ENCODE assay signal across 1 cellular context in the genomic region with DNA sequence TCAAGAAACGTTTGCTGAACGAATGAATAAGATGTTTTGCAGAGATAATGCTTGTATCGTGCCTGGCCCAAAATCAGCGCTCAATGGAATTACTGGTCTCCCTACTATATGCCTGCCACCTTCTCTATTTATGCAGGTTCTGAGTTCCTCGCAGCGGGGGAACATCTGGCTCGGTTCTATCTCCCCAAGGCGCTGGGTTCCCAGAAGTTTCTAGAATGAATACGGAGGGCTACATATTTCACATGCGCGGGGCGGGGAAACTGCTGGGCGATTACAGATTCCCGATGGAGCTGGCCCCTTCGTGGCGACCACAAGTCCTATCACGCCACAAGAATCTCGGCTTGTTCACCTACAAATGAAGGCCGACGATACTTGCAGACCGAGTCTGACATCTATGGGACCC.
TF ChIP-seq lines count a peak whose summit lies in the region.

No MANE protein-coding gene starts in this region.

TF ChIP-seq in GM23338, 12 proteins besides CTCF, POLR2A, EP300 and RAD21:
- TF ChIP-seq ZNF462 (CRISPR knock-in tag; IDR thresholded peaks at IDR 0.05) (no peak), NANOG (IDR thresholded peaks at IDR 0.05; ENCODE audit: borderline replicate concordance) (no peak), ZNF114 (CRISPR knock-in tag; IDR thresholded peaks at IDR 0.05) (no peak), EZH2phosphoT487 (IDR thresholded peaks at IDR 0.05; ENCODE audit: unreplicated experiment) (no peak), CREB1 (CRISPR knock-in tag; IDR thresholded peaks at IDR 0.05; ENCODE audit: low read depth) (no peak), JUNB (IDR thresholded peaks at IDR 0.05; ENCODE audit: unreplicated experiment) (no peak), ZNF331 (CRISPR knock-in tag; IDR thresholded peaks at IDR 0.05; ENCODE audit: low read depth) (no peak), EZH2 (IDR thresholded peaks at IDR 0.05; ENCODE audit: low read depth, unreplicated experiment) (no peak), ETS1 (IDR thresholded peaks at IDR 0.05) (no peak), POLR2AphosphoS5 (IDR thresholded peaks at IDR 0.05; ENCODE audit: low read depth) (no peak), STAT1 (IDR thresholded peaks at IDR 0.05; ENCODE audit: unreplicated experiment) (no peak)
- TF ChIP-seq, protein P1, sequence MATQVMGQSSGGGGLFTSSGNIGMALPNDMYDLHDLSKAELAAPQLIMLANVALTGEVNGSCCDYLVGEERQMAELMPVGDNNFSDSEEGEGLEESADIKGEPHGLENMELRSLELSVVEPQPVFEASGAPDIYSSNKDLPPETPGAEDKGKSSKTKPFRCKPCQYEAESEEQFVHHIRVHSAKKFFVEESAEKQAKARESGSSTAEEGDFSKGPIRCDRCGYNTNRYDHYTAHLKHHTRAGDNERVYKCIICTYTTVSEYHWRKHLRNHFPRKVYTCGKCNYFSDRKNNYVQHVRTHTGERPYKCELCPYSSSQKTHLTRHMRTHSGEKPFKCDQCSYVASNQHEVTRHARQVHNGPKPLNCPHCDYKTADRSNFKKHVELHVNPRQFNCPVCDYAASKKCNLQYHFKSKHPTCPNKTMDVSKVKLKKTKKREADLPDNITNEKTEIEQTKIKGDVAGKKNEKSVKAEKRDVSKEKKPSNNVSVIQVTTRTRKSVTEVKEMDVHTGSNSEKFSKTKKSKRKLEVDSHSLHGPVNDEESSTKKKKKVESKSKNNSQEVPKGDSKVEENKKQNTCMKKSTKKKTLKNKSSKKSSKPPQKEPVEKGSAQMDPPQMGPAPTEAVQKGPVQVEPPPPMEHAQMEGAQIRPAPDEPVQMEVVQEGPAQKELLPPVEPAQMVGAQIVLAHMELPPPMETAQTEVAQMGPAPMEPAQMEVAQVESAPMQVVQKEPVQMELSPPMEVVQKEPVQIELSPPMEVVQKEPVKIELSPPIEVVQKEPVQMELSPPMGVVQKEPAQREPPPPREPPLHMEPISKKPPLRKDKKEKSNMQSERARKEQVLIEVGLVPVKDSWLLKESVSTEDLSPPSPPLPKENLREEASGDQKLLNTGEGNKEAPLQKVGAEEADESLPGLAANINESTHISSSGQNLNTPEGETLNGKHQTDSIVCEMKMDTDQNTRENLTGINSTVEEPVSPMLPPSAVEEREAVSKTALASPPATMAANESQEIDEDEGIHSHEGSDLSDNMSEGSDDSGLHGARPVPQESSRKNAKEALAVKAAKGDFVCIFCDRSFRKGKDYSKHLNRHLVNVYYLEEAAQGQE (IDR thresholded peaks at IDR 0.05; ENCODE audit: unreplicated experiment) = no peak
